Comparison of ENCODE assay signal across 13 cellular contexts in the genomic region with DNA sequence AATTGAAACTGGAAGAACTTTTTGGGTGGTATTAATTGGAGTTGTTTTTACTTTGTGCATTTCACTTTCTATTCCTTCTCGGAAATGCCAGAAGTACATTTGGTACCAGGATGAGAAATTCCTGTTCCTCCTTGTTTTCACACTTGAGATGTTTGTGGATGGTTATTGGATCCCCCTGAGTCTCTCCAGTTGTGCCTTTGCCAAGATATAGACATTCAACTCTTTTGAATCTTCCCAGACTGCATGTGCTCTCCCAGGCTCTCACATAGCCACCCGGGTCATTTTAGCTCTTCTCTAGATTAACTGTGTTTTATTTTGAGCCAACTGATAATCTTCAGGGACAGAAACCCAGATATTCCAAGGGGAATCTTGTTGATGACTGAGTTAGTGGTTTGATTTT.
A peak's percentile ranks its signal among the peaks of the same experiment; 100 is the strongest.
DNase-seq lines count a peak whose midpoint lies in the region; ATAC-seq and TF ChIP-seq lines count a peak whose summit lies in the region.
"Had no signal": no experiment of that assay in that cellular context is flagged by ENCODE, and none has a peak within 500 bp of the region (broad histone marks: within the 10 kb centered on the region; RNA-seq: fewer than 3 reads in every experiment).

No MANE protein-coding gene starts in this region.

- H3K36me3 Mint-ChIP-seq in CD4-positive, CD25-positive, alpha-beta regulatory T cell: peaks cover 39% of the 10 kb centered on the region
- peaks cover 16% of the 10 kb centered on the region for H3K36me3 Mint-ChIP-seq in WTC11

- TF ChIP-seq POLR2A in gastroesophageal sphincter (IDR thresholded peaks at IDR 0.05): no peak

- no peak for ATAC-seq in CD4-positive, CD25-positive, alpha-beta regulatory T cell (ENCODE audit: low read depth in 2 of 2)
- ATAC-seq in WTC11 (no peak), gastroesophageal sphincter (peak; percentile 13), sciatic nerve (peak; percentile 59)
- ATAC-seq: activated CD8-positive, alpha-beta T cell treated with anti-CD3 and anti-CD28 coated beads, Interleukin-2, amount 10 ng/mL, durations not matched to agents 7 days and 5 days had no signal

- H3K27ac Mint-ChIP-seq in CD4-positive, CD25-positive, alpha-beta regulatory T cell: peak overlapping the region in 2 of 3 donors; percentile 24 to 49
- peak overlapping the region; percentile 89 for H3K27ac Mint-ChIP-seq in WTC11
- H3K27ac Mint-ChIP-seq: activated CD8-positive, alpha-beta T cell treated with anti-CD3 and anti-CD28 coated beads, Interleukin-2, amount 10 ng/mL, durations not matched to agents 7 days and 5 days had no signal

- CTCF ChIA-PET in WTC11 (lab: Charles Lee): interaction anchor here (2.8 to 4.1 kb wide), 2 partner anchors 120 to 133 kb away, joined by 11 to 31 read pairs; partner anchors contain the start of gene AFF1

- TF ChIP-seq CTCF in WTC11 (IDR thresholded peaks at IDR 0.05): no peak
- no peak for TF ChIP-seq CTCF in gastroesophageal sphincter (IDR thresholded peaks at IDR 0.05)

- H3K4me3 ChIP-seq in CD4-positive, CD25-positive, alpha-beta regulatory T cell (ENCODE audit: low read depth, low read length): no peak overlapping the region
- H3K4me3 ChIP-seq in gastroesophageal sphincter: no peak overlapping the region

- DNase-seq in CD4-positive, CD25-positive, alpha-beta regulatory T cell: no peak
- no peak for DNase-seq in WTC11 (ENCODE audit: low spot score)
- DNase-seq in sciatic nerve (ENCODE audit: low spot score): no peak
- no peak for DNase-seq in RKO (ENCODE audit: low spot score)
- DNase-seq in NCI-H1436 (lab: John Stamatoyannopoulos, UW): no peak
- no peak for DNase-seq in activated gamma-delta T cell treated with Interleukin-2 at 50 U/mL for 16 hours
- DNase-seq in HuH-7 (ENCODE audit: low spot score): no peak
- DNase-seq: activated CD8-positive, alpha-beta T cell treated with anti-CD3 and anti-CD28 coated beads, Interleukin-2, amount 10 ng/mL, durations not matched to agents 7 days and 5 days; GDM1; SW 1271 had no signal

- no peaks in the 10 kb centered on the region for H3K27me3 Mint-ChIP-seq in CD4-positive, CD25-positive, alpha-beta regulatory T cell
- H3K27me3 Mint-ChIP-seq in WTC11 (ENCODE audit: low read depth): no peaks in the 10 kb centered on the region

- POLR2A ChIA-PET in WTC11 (lab: Charles Lee): interaction anchor here (1.4 kb wide), 1 partner anchor 119 kb away, joined by 4 read pairs; no protein-coding TSS in a partner anchor

- no peak for TF ChIP-seq EP300 in gastroesophageal sphincter (IDR thresholded peaks at IDR 0.05)

- WGBS in gastroesophageal sphincter (ENCODE audit: low coverage in 1 of 2), 2 donors: 10 to 28% methylated on average over 1 to 2 of the region's 2 CpGs

- H3K27ac ChIP-seq in CD4-positive, CD25-positive, alpha-beta regulatory T cell (ENCODE audit: insufficient read depth, low read length, poor library complexity, severe bottlenecking): no peak overlapping the region
- H3K27ac ChIP-seq in gastroesophageal sphincter: peak overlapping the region; percentile 73 to 76 (median 74)
- H3K27ac ChIP-seq: epithelial cell of prostate had no signal

- peaks cover 10% of the 10 kb centered on the region for H3K36me3 ChIP-seq in CD4-positive, CD25-positive, alpha-beta regulatory T cell (ENCODE audit: control insufficient read depth, insufficient read depth, low read length)
- H3K36me3 ChIP-seq in gastroesophageal sphincter: peaks cover 0 to 3% of the 10 kb centered on the region in 2 donors

- no peaks in the 10 kb centered on the region for H3K9me3 Mint-ChIP-seq in CD4-positive, CD25-positive, alpha-beta regulatory T cell
- H3K9me3 Mint-ChIP-seq in WTC11: no peaks in the 10 kb centered on the region
- H3K9me3 Mint-ChIP-seq: neural crest cell had no signal

- peaks cover 5% of the 10 kb centered on the region for H3K4me1 ChIP-seq in CD4-positive, CD25-positive, alpha-beta regulatory T cell (ENCODE audit: control insufficient read depth, insufficient read depth, low read length, poor library complexity, severe bottlenecking)
- H3K4me1 ChIP-seq in gastroesophageal sphincter: peaks cover 40 to 100% (median 59%) of the 10 kb centered on the region in 3 donors

- H3K4me3 Mint-ChIP-seq in CD4-positive, CD25-positive, alpha-beta regulatory T cell: no peak overlapping the region
- no peak overlapping the region for H3K4me3 Mint-ChIP-seq in WTC11
- H3K4me3 Mint-ChIP-seq: activated CD8-positive, alpha-beta T cell treated with anti-CD3 and anti-CD28 coated beads, Interleukin-2, amount 10 ng/mL, durations not matched to agents 7 days and 5 days; neural crest cell had no signal

- no peaks in the 10 kb centered on the region for H3K27me3 ChIP-seq in CD4-positive, CD25-positive, alpha-beta regulatory T cell (ENCODE audit: control insufficient read depth, insufficient read depth, low read length)
- no peaks in the 10 kb centered on the region for H3K27me3 ChIP-seq in gastroesophageal sphincter

- intact Hi-C loops in sciatic nerve (cut with DNase I): no loop called here

- H3K4me1 Mint-ChIP-seq in CD4-positive, CD25-positive, alpha-beta regulatory T cell: peaks cover 36 to 73% (median 68%) of the 10 kb centered on the region in 4 donors
- H3K4me1 Mint-ChIP-seq in WTC11: peaks cover 69% of the 10 kb centered on the region

- no peaks in the 10 kb centered on the region for H3K9me3 ChIP-seq in CD4-positive, CD25-positive, alpha-beta regulatory T cell (ENCODE audit: control insufficient read depth in 2 of 2, low read length in 2 of 2)
- H3K9me3 ChIP-seq in gastroesophageal sphincter: no peaks in the 10 kb centered on the region

TF ChIP-seq in WTC11, 78 proteins besides CTCF, POLR2A, EP300 and RAD21:
- TF ChIP-seq CREB1 (CRISPR knock-in tag; IDR thresholded peaks at IDR 0.05): no peak
- no peak for TF ChIP-seq NFYB (CRISPR knock-in tag; conservative IDR thresholded peaks at IDR 0.05; ENCODE audit: low read depth)
- no peak for TF ChIP-seq FOXP1 (CRISPR knock-in tag; IDR thresholded peaks at IDR 0.05; ENCODE audit: borderline replicate concordance)
- no peak for TF ChIP-seq CREM (CRISPR knock-in tag; IDR thresholded peaks at IDR 0.05)
- TF ChIP-seq TCF7 (CRISPR knock-in tag; IDR thresholded peaks at IDR 0.05; ENCODE audit: low read depth): no peak
- TF ChIP-seq ZNF121 (CRISPR knock-in tag; IDR thresholded peaks at IDR 0.05): no peak
- TF ChIP-seq, protein P1, sequence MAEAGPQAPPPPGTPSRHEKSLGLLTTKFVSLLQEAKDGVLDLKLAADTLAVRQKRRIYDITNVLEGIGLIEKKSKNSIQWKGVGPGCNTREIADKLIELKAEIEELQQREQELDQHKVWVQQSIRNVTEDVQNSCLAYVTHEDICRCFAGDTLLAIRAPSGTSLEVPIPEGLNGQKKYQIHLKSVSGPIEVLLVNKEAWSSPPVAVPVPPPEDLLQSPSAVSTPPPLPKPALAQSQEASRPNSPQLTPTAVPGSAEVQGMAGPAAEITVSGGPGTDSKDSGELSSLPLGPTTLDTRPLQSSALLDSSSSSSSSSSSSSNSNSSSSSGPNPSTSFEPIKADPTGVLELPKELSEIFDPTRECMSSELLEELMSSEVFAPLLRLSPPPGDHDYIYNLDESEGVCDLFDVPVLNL (CRISPR knock-in tag; IDR thresholded peaks at IDR 0.05; ENCODE audit: borderline replicate concordance, low read depth): no peak
- no peak for TF ChIP-seq CBFB (CRISPR knock-in tag; IDR thresholded peaks at IDR 0.05; ENCODE audit: low read depth)
- TF ChIP-seq NFE2L1 (CRISPR knock-in tag; IDR thresholded peaks at IDR 0.05): no peak
- no peak for TF ChIP-seq ATF3 (CRISPR knock-in tag; conservative IDR thresholded peaks at IDR 0.05)
- no peak for TF ChIP-seq ZNF396 (CRISPR knock-in tag; IDR thresholded peaks at IDR 0.05; ENCODE audit: borderline replicate concordance)
- TF ChIP-seq NR2C2 (CRISPR knock-in tag; IDR thresholded peaks at IDR 0.05): no peak
- no peak for TF ChIP-seq MYBL2 (CRISPR knock-in tag; IDR thresholded peaks at IDR 0.05)
TF ChIP-seq in WTC11: peak in this region for 0.

Comparison
In these comparisons a context has a peak if more than half of its experiments do, and no peak if none do; other contexts are left out.
1. ATAC-seq: peak in gastroesophageal sphincter (single experiment) and sciatic nerve (single experiment); none in CD4-positive, CD25-positive, alpha-beta regulatory T cell (0 of 2) and WTC11 (single experiment).